ENCODE assay signal across 8 cellular contexts in the genomic region with DNA sequence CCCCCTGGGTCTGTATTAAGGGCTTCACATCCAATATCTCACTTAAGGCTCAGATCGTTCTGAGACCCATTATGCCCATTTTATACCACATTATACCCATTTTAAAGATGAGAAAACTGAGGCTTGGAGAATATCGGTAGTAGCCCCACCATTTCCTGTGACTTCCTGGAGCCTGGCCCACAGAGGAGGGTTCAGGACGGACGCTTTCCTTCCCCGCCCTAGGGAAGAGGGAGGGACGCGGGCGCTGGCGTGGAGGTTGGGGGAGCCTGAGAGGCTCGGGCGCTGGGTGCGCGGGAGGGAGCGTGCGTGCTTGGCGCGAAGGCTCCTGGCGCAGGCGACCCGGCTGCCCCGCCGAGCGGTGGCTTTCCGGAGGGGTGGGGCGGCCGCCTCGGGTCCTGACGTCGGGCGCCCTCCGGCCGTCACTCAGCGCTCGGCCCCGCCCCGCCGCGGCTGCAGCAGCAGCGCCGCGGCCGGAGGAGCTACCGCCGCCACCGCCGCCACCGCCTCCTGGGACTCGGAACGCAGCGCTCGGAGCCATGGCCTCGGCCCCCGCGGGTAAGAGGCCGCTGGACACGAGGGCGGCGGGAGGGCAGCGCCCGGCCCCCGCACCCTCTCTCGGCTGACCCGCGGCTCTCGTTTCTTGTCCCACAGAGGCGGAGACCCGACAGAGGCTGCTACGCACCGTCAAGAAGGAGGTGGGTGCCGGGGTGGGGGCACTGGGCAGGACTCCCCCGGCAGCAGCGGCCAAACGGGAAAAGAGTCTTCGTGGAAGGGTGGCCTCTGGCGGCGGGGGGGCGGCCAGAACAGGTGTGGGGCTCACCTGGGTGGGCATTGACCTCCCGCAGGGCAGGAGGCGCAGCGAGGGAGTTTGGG. TPM values are rescaled to one million over a fixed set of nuclear protein-coding genes. Genes with fewer than 3 reads are reported as not detected.
DNase-seq lines count a peak whose midpoint lies in the region; ATAC-seq, FAIRE-seq and TF ChIP-seq lines count a peak whose summit lies in the region.

A gene with protein sequence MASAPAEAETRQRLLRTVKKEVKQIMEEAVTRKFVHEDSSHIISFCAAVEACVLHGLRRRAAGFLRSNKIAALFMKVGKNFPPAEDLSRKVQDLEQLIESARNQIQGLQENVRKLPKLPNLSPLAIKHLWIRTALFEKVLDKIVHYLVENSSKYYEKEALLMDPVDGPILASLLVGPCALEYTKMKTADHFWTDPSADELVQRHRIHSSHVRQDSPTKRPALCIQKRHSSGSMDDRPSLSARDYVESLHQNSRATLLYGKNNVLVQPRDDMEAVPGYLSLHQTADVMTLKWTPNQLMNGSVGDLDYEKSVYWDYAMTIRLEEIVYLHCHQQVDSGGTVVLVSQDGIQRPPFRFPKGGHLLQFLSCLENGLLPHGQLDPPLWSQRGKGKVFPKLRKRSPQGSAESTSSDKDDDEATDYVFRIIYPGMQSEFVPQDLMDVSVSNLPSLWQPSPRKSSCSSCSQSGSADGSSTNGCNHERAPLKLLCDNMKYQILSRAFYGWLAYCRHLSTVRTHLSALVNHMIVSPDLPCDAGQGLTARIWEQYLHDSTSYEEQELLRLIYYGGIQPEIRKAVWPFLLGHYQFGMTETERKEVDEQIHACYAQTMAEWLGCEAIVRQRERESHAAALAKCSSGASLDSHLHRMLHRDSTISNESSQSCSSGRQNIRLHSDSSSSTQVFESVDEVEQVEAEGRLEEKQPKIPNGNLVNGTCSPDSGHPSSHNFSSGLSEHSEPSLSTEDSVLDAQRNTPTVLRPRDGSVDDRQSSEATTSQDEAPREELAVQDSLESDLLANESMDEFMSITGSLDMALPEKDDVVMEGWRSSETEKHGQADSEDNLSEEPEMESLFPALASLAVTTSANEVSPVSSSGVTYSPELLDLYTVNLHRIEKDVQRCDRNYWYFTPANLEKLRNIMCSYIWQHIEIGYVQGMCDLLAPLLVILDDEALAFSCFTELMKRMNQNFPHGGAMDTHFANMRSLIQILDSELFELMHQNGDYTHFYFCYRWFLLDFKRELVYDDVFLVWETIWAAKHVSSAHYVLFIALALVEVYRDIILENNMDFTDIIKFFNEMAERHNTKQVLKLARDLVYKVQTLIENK (plus strand): TSS at position 422 of the 873 bp plus-strand sequence. CDS start 115 bp downstream, at position 537.

- H3K4me3 Mint-ChIP-seq in WTC11 (peak within 1 kb of the TSS; percentile 77), immature natural killer cell (peak within 1 kb of the TSS; percentile 81 to 88 (median 84))

- H2AFZ ChIP-seq in mammary epithelial cell (ENCODE audit: low read depth, low read length) = peak within 1 kb of the TSS; percentile 96
- H2AFZ ChIP-seq in smooth muscle cell (ENCODE audit: low read depth) = peak within 1 kb of the TSS; percentile 86

- H3K36me3 Mint-ChIP-seq in WTC11 (no peaks in the 10 kb centered on the region), immature natural killer cell (peaks cover 0 to 4% (median 0%) of the 10 kb centered on the region in 3 donors)

- H3K27ac Mint-ChIP-seq in WTC11 (no peak within 1 kb of the TSS), immature natural killer cell (peak within 1 kb of the TSS; percentile 68 to 91 (median 83))

- H3K27ac ChIP-seq in AG04450 (ENCODE audit: low read depth, low read length) (no peak within 1 kb of the TSS), mammary epithelial cell (ENCODE audit: insufficient read depth, low read depth, low read length) (no peak within 1 kb of the TSS), smooth muscle cell (ENCODE audit: low read depth) (no peak within 1 kb of the TSS)

- H4K20me1 ChIP-seq in mammary epithelial cell (ENCODE audit: insufficient read depth, low read length) (no peaks in the 10 kb centered on the region), smooth muscle cell (ENCODE audit: low read depth) (no peaks in the 10 kb centered on the region)

- ATAC-seq in WTC11 = peak; percentile 78
- no peak for ATAC-seq in HG02852 (IDR thresholded peaks at IDR 0.05; ENCODE audit: unreplicated experiment)

- FAIRE-seq in GM19239 (lab: Jason Lieb, UNC) = no peak

- H3K9me3 ChIP-seq in AG04450 (ENCODE audit: control insufficient read depth, insufficient read depth, low read length) (no peaks in the 10 kb centered on the region), mammary epithelial cell (replicated peaks; ENCODE audit: insufficient read depth, low read length) (no peaks in the 10 kb centered on the region), smooth muscle cell (replicated peaks; ENCODE audit: low read depth) (no peaks in the 10 kb centered on the region)

- H3K9ac ChIP-seq in mammary epithelial cell (ENCODE audit: insufficient read depth, low read length) (no peak within 1 kb of the TSS), smooth muscle cell (ENCODE audit: low read depth) (no peak within 1 kb of the TSS)

- H3F3A ChIP-seq in smooth muscle cell (ENCODE audit: low read depth) = peaks cover 4% of the 10 kb centered on the region

- CTCF ChIA-PET in AG04450 (lab: Charles Lee) (interaction anchor here (0.6 to 1.1 kb wide), 4 partner anchors 9 to 1024 kb away, joined by 3 to 7 read pairs (median 4); no protein-coding TSS in a partner anchor), WTC11 (lab: Charles Lee) (interaction anchor here (0.5 to 1.8 kb wide), 11 partner anchors 11 to 208 kb away, joined by 3 to 10 read pairs (median 3); no protein-coding TSS in a partner anchor), mammary epithelial cell (lab: Charles Lee; ENCODE audit: low non-redundant PET) (no interaction called here)

- POLR2A ChIA-PET in AG04450 (lab: Yijun Ruan, JAX) (no interaction called here), WTC11 (lab: Charles Lee) (interaction anchor here (0.6 kb wide), 1 partner anchor 571 kb away, joined by 6 read pairs; no protein-coding TSS in a partner anchor)

- peaks cover 4% of the 10 kb centered on the region for H3K4me1 ChIP-seq in mammary epithelial cell (ENCODE audit: insufficient read depth, low read length)
- peaks cover 9% of the 10 kb centered on the region for H3K4me1 ChIP-seq in smooth muscle cell (ENCODE audit: low read depth)

- H3K9me3 Mint-ChIP-seq in WTC11 (no peaks in the 10 kb centered on the region), immature natural killer cell (no peaks in the 10 kb centered on the region)

- TF ChIP-seq CTCF in AG04450 (IDR thresholded peaks at IDR 0.05; ENCODE audit: low read depth, low read length) (no peak), WTC11 (IDR thresholded peaks at IDR 0.05) (no peak), mammary epithelial cell (conservative IDR thresholded peaks at IDR 0.05 in 1 of 2, IDR thresholded peaks at IDR 0.05 in 1 of 2; ENCODE audit: extremely low read depth in 1 of 2, insufficient read depth in 1 of 2, low read depth in 1 of 2, low read length in 2 of 2) (no peak), smooth muscle cell (IDR thresholded peaks at IDR 0.05; ENCODE audit: borderline replicate concordance, insufficient read depth, poor library complexity, severe bottlenecking) (no peak)

- intact Hi-C loops in mammary epithelial cell (cut with micrococcal nuclease) = no loop called here

- H3K79me2 ChIP-seq in mammary epithelial cell (ENCODE audit: insufficient read depth, low read length) = no peaks in the 10 kb centered on the region
- no peaks in the 10 kb centered on the region for H3K79me2 ChIP-seq in smooth muscle cell (ENCODE audit: low read depth)

- H3K4me2 ChIP-seq in mammary epithelial cell (ENCODE audit: insufficient read depth, low read depth, low read length) (peak within 1 kb of the TSS; percentile 92), smooth muscle cell (peak within 1 kb of the TSS; percentile 93)

- 3% methylated on average over 15 of the region's 80 CpGs for WGBS in mammary epithelial cell (ENCODE audit: low coverage, missing lambda C conversion rate)
- WGBS in smooth muscle cell (ENCODE audit: low lambda C conversion rate) = 2% methylated on average over 65 of the region's 80 CpGs

- H3K36me3 ChIP-seq in mammary epithelial cell (ENCODE audit: insufficient read depth, low read length) (no peaks in the 10 kb centered on the region), smooth muscle cell (ENCODE audit: low read depth) (no peaks in the 10 kb centered on the region)

- DNase-seq in AG04450 (ENCODE audit: low read depth, low spot score) (no peak), GM19239 (ENCODE audit: insufficient read length, low spot score) (peak; percentile 86), NCI-H2029 (lab: John Stamatoyannopoulos, UW) (peak; percentile 76), WTC11 (ENCODE audit: low spot score) (peak; percentile 88), mammary epithelial cell (peak; percentile 54), immature natural killer cell (peak; percentile 83 to 86 (median 85)), smooth muscle cell (lab: John Stamatoyannopoulos, UW; ENCODE audit: unreplicated experiment) (peak; percentile 30)

- H3K4me3 ChIP-seq in AG04450 (ENCODE audit: low read depth, low read length) = peak within 1 kb of the TSS; percentile 57
- H3K4me3 ChIP-seq in mammary epithelial cell (replicated peaks in 1 of 3; ENCODE audit: insufficient read depth in 1 of 3, low read depth in 2 of 3, low read length in 3 of 3) = peak within 1 kb of the TSS; percentile 49 to 58 (median 51)
- H3K4me3 ChIP-seq in smooth muscle cell = peak within 1 kb of the TSS; percentile 65

- no TSS peak for BruUV-seq in mammary epithelial cell (replicated peaks; lab: Mats Ljungman, UMichigan)

- H3K4me1 Mint-ChIP-seq in WTC11 (peaks cover 15% of the 10 kb centered on the region), immature natural killer cell (peaks cover 24 to 26% of the 10 kb centered on the region in 2 donors)

- in situ Hi-C loops in mammary epithelial cell (cut with MboI; ENCODE audit: low sequenced_read_pairs in 2 of 2) = no loop called here

- H3K27me3 ChIP-seq in AG04450 (ENCODE audit: control insufficient read depth, insufficient read depth, low read length) (peaks cover 15% of the 10 kb centered on the region), mammary epithelial cell (ENCODE audit: insufficient read depth, low read length) (peaks cover 11% of the 10 kb centered on the region), smooth muscle cell (ENCODE audit: low read depth) (no peaks in the 10 kb centered on the region)

- H3K27me3 Mint-ChIP-seq in WTC11 (ENCODE audit: low read depth) (no peaks in the 10 kb centered on the region; the same call in 1 of the 2 replicates), immature natural killer cell (ENCODE audit: low read depth in 3 of 3) (peaks cover 3 to 6% (median 4%) of the 10 kb centered on the region in 3 donors)

- dilution Hi-C loops in mammary epithelial cell (cut with HindIII; ENCODE audit: low sequenced_read_pairs) = no loop called here

TF ChIP-seq in WTC11, 78 proteins besides CTCF, POLR2A, EP300 and RAD21 (continues in another document):
- TF ChIP-seq RORB (CRISPR knock-in tag; IDR thresholded peaks at IDR 0.05) (no peak), FOXJ3 (CRISPR knock-in tag; IDR thresholded peaks at IDR 0.05; ENCODE audit: borderline replicate concordance) (no peak), TEAD4 (CRISPR knock-in tag; IDR thresholded peaks at IDR 0.05) (no peak)

RNA-seq across cellular contexts. Expression of the gene that starts here (rescaled TPM):
- polyA plus RNA-seq in AG04450 (2011; rRNA removed) (not detected in 2 replicates), mammary epithelial cell (0.01 TPM), immature natural killer cell (1 to 10 TPM; 1.5 to 3.9 (median 2.4) TPM), smooth muscle cell (not detected in 2 replicates)
- polyA minus RNA-seq in AG04450 (2011; rRNA and poly(A)+ RNA removed) = not detected in 2 replicates
- total RNA-seq in WTC11 (2021) (4.1 to 6.5 TPM (median 6.5 TPM) in 3 replicates), mammary epithelial cell (not detected), smooth muscle cell (0.13 and 0.18 TPM in 2 replicates)
- 0.78 TPM for polyA minus RNA-seq in mammary epithelial cell

Comparison
In these comparisons a context has a peak if more than half of its experiments do, and no peak if none do; other contexts are left out.
1. Peak in DNase-seq, H3K4me3 ChIP-seq and H3K4me2 ChIP-seq in mammary epithelial cell; RNA of the gene not detected or under 1 TPM.
2. Peak in DNase-seq, H3K4me3 ChIP-seq and H3K4me2 ChIP-seq in smooth muscle cell; RNA of the gene not detected or under 1 TPM.